16 cellular contexts compared by ENCODE assay signal in the genomic region with DNA sequence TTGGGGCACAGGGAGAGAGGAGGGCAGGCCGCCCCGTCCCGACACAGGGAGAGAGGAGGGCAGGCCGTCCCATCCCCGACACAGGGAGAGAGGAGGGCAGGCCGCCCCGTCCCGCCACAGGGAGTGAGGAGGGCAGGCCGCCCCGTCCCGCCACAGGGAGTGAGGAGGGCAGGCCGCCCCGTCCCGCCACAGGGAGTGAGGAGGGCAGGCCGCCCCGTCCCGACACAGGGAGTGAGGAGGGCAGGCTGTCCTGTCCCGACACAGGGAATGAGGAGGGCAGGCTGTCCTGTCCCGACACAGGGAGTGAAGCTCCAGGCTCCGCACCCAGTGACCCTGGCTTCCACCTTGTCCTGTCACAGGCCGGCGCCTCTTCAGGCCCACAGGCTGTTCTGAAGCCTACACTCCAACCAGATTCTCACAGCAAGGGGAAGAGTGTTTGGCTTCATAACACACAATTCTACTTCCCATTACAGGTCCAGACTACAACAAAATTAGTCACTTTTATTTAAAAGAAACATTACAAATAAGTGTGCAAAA. TPM values are rescaled to one million over a fixed set of nuclear protein-coding genes. Genes with fewer than 3 reads are reported as not detected.
DNase-seq lines count a peak whose midpoint lies in the region; TF ChIP-seq lines count a peak whose summit lies in the region.
"Had no signal": no experiment of that assay in that cellular context is flagged by ENCODE, and none has a peak within 500 bp of the region (broad histone marks: within the 10 kb centered on the region; RNA-seq: fewer than 3 reads in every experiment).

No MANE protein-coding gene starts in this region.

- H3K27ac Mint-ChIP-seq in endodermal cell (no peak overlapping the region), nephron progenitor cell (peak overlapping the region; percentile 91), progenitor cell of endocrine pancreas (no peak overlapping the region)

- peaks cover 5% of the 10 kb centered on the region for H3K4me1 ChIP-seq in BE2C
- no peaks in the 10 kb centered on the region for H3K4me1 ChIP-seq in endodermal cell (ENCODE audit: control insufficient read depth, insufficient read depth, low read length)
- no peaks in the 10 kb centered on the region for H3K4me1 ChIP-seq in testis

- DNase-seq in BE2C (peak; percentile 30), ELF-1 (ENCODE audit: low read depth, low spot score) (peak; percentile 43), endodermal cell (no peak), nephron progenitor cell (no peak), testis (no peak), progenitor cell of endocrine pancreas (ENCODE audit: low spot score, unreplicated experiment) (no peak), NCI-H1105 (lab: John Stamatoyannopoulos, UW) (no peak)
- DNase-seq: CD4-positive, alpha-beta memory T cell; IMR-90; Kasumi-1; MM.1S; NCI-H1092 treated with DMSO at 0.1 percent for 48 hours; NCI-H1694 treated with DMSO at 0.1 percent for 48 hours; NCI-H2107; NCI-H2227 treated with DMSO at 0.1 percent for 48 hours; NCI-H524 treated with DMSO at 0.1 percent for 48 hours had no signal

- no peak overlapping the region for H3K4me3 ChIP-seq in BE2C (ENCODE audit: low read depth, low read length)
- H3K4me3 ChIP-seq in endodermal cell (ENCODE audit: low read length) = no peak overlapping the region
- no peak overlapping the region for H3K4me3 ChIP-seq in testis

- H3K27me3 ChIP-seq in BE2C (no peaks in the 10 kb centered on the region), endodermal cell (ENCODE audit: control insufficient read depth, insufficient read depth, low read length, poor library complexity, severe bottlenecking) (no peaks in the 10 kb centered on the region), testis (no peaks in the 10 kb centered on the region)

- H3K36me3 Mint-ChIP-seq in endodermal cell (ENCODE audit: low read depth) (peaks cover 64% of the 10 kb centered on the region), nephron progenitor cell (ENCODE audit: low read depth) (peaks cover 81% of the 10 kb centered on the region), progenitor cell of endocrine pancreas (ENCODE audit: insufficient read depth) (peaks cover 38% of the 10 kb centered on the region)

- no peak overlapping the region for H3K9ac ChIP-seq in endodermal cell (ENCODE audit: extremely low read depth, low read length, poor library complexity, severe bottlenecking)

- no peaks in the 10 kb centered on the region for H3K9me3 Mint-ChIP-seq in endodermal cell
- H3K9me3 Mint-ChIP-seq in nephron progenitor cell = peaks cover 18% of the 10 kb centered on the region
- H3K9me3 Mint-ChIP-seq in progenitor cell of endocrine pancreas (ENCODE audit: low read depth) = no peaks in the 10 kb centered on the region

- WGBS in endodermal cell (ENCODE audit: insufficient coverage in 1 of 2, insufficient read length in 1 of 2), 2 experiments = 93 to 100% methylated on average over 3 to 20 of the region's 22 CpGs
- 69 to 81% methylated on average over 4 to 6 of the region's 22 CpGs for WGBS in testis, 2 donors

- H3K4me1 Mint-ChIP-seq in endodermal cell (no peaks in the 10 kb centered on the region), nephron progenitor cell (peaks cover 31% of the 10 kb centered on the region), progenitor cell of endocrine pancreas (ENCODE audit: low read depth) (no peaks in the 10 kb centered on the region)
- H3K4me1 Mint-ChIP-seq: CD4-positive, alpha-beta memory T cell had no signal

- H3K9me3 ChIP-seq in BE2C (no peaks in the 10 kb centered on the region), endodermal cell (ENCODE audit: control insufficient read depth, low read length) (no peaks in the 10 kb centered on the region), testis (no peaks in the 10 kb centered on the region)

- peaks cover 58% of the 10 kb centered on the region for H3K36me3 ChIP-seq in BE2C
- peaks cover 68% of the 10 kb centered on the region for H3K36me3 ChIP-seq in endodermal cell (ENCODE audit: control insufficient read depth, insufficient read depth, low read length)
- no peaks in the 10 kb centered on the region for H3K36me3 ChIP-seq in testis (ENCODE audit: low read depth, missing control alignments)

- H3K27ac ChIP-seq in endodermal cell (ENCODE audit: low read depth, low read length) = no peak overlapping the region
- no peak overlapping the region for H3K27ac ChIP-seq in testis

- TF ChIP-seq POLR2A in testis (IDR thresholded peaks at IDR 0.05) = no peak

- H3K4me3 Mint-ChIP-seq in endodermal cell (no peak overlapping the region), nephron progenitor cell (no peak overlapping the region), progenitor cell of endocrine pancreas (ENCODE audit: low read depth) (no peak overlapping the region)
- H3K4me3 Mint-ChIP-seq: CD4-positive, alpha-beta memory T cell had no signal

- no peaks in the 10 kb centered on the region for H3K27me3 Mint-ChIP-seq in endodermal cell (ENCODE audit: insufficient read depth)
- H3K27me3 Mint-ChIP-seq in nephron progenitor cell (ENCODE audit: low read depth, poor library complexity) = no peaks in the 10 kb centered on the region
- H3K27me3 Mint-ChIP-seq in progenitor cell of endocrine pancreas = no peaks in the 10 kb centered on the region
- H3K27me3 Mint-ChIP-seq: CD4-positive, alpha-beta memory T cell had no signal

- intact Hi-C loops in testis (cut with DNase I; ENCODE audit: low total_unique reads) = no loop called here

- TF ChIP-seq CTCF in BE2C (IDR thresholded peaks at IDR 0.05; ENCODE audit: low read depth, low read length) = no peak
- peak; percentile 37 for TF ChIP-seq CTCF in endodermal cell (conservative IDR thresholded peaks at IDR 0.05)
- TF ChIP-seq CTCF in nephron progenitor cell (IDR thresholded peaks at IDR 0.05) = no peak
- no peak for TF ChIP-seq CTCF in testis (IDR thresholded peaks at IDR 0.05)
- TF ChIP-seq CTCF in progenitor cell of endocrine pancreas (IDR thresholded peaks at IDR 0.05; ENCODE audit: unreplicated experiment) = no peak

RNA-seq across cellular contexts. Expression of a gene that starts 34.1 kb away (rescaled TPM):
- 200 TPM for polyA plus RNA-seq in BE2C (2012; ENCODE audit: insufficient read depth, insufficient read length, low read depth)
- total RNA-seq in endodermal cell = 10 to 100 TPM; 75.3 to 79.1 TPM
- polyA plus RNA-seq in endodermal cell (2013, experiment 1 of 2) = 79.0 TPM
- polyA plus RNA-seq in endodermal cell (2013, experiment 2 of 2) = 79.4 TPM
- total RNA-seq in testis = 100 to 1,000 TPM; 163 to 165 TPM
- 142 TPM for polyA plus RNA-seq in testis (ENCODE audit: insufficient read depth, low read depth, low replicate concordance)
- total RNA-seq in progenitor cell of endocrine pancreas = 75.8 and 77.6 TPM in 2 replicates

Comparison
In these comparisons a context has a peak if more than half of its experiments do, and no peak if none do; other contexts are left out.
1. DNase-seq: peak in BE2C (single experiment) and ELF-1 (single experiment); none in endodermal cell (single experiment), nephron progenitor cell (single experiment), testis (single experiment), progenitor cell of endocrine pancreas (single experiment) and NCI-H1105 (single experiment).